Comparison of ENCODE assay signal across 8 cellular contexts in the genomic region with DNA sequence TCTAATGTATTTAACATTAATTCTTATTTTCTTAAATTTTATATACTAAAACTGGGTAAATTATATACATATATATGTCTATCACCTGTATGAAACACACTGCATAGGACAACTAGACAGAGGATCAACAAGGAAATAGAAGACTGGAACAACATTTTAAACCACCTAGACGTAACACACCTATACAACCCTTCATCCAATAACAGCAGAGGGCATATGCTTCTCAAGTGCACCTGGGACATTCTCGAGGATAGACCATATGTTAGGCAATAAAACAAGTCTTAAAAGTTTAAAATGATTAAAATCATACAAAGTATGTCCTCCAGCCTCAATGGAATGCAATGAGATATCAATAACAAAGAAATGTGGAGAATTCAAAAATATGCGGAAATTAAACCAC.
"Had no signal": no experiment of that assay in that cellular context is flagged by ENCODE, and none has a peak within 500 bp of the region (broad histone marks: within the 10 kb centered on the region; RNA-seq: fewer than 3 reads in every experiment).

No MANE protein-coding gene starts in this region.

- H3K4me3 ChIP-seq: GM23248, K562 had no signal

- DNase-seq: GM23248, GOT3, H9, HCEC 1CT, HFFc6, IMR-90, KG1 had no signal
